In the genomic region with DNA sequence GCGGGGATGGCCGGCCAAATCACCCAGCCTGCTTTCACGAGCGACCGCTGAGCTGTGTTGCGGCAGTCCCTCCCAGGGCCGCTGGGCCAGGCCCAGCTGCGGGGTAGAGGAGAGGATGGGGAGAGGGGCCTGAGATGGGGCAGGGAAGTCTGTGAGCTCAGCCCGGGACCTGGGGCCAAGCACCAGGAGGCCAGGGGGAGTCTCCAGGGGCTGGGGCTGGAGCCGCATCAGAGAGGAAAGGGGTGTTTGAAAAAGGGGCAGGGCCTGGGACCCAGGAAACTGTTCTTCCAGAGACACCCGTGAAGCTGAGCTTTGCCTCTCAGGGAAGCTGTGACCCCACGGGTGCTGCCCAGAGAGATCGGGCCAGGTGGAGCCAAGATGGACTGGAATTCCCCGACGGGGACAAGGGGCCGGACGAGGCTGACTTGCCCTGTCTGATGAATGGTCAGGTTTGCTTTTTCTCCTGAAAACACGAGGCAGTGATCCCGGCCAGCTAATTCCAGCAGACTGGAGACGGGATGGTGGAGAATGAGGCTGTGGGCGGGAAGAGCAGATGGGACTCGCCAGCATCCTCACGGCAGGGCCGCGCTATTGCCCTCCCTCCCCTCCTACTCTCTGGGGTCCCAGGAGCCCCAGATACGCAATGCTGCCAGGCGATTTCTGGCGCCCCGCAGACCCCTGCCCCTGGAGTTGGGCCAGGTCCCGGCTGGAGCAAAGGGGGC, we compare ENCODE assay signal across 9 cellular contexts. TPM values are rescaled to one million over a fixed set of nuclear protein-coding genes. Genes with fewer than 3 reads are reported as not detected.
A peak's percentile ranks its signal among the peaks of the same experiment; 100 is the strongest.
DNase-seq lines count a peak whose midpoint lies in the region; ATAC-seq, FAIRE-seq and TF ChIP-seq lines count a peak whose summit lies in the region.
"Had no signal": no experiment of that assay in that cellular context is flagged by ENCODE, and none has a peak within 500 bp of the region (broad histone marks: within the 10 kb centered on the region; RNA-seq: fewer than 3 reads in every experiment).

No MANE protein-coding gene starts in this region.

- H3K27me3 ChIP-seq in BLaER1 treated with 17β-estradiol and CSF1 and Interleukin-3, amounts not matched to agents 10 nM and 100 nM = peaks cover 0 to 27% (median 11%) of the 10 kb centered on the region in 11 experiments; a peak in 14 of 22 replicates
- no peaks in the 10 kb centered on the region for H3K27me3 ChIP-seq in pancreas

- FAIRE-seq in pancreas (lab: Jason Lieb, UNC) = no peak
- no peak for FAIRE-seq in GM12892 (lab: Jason Lieb, UNC)

- intact Hi-C loops in pancreas (cut with DNase I) = no loop called here

- CTCF ChIA-PET in RWPE1 (lab: Yijun Ruan, JAX) = interaction anchor here (1.0 kb wide), 1 partner anchor 45 kb away, joined by 3 read pairs; no protein-coding TSS in a partner anchor

- no peak for TF ChIP-seq CTCF in RWPE1 (conservative IDR thresholded peaks at IDR 0.05; ENCODE audit: low read depth)
- no peak for TF ChIP-seq CTCF in fibroblast of mammary gland (conservative IDR thresholded peaks at IDR 0.05; ENCODE audit: control insufficient read depth, insufficient read depth, low read depth, low read length)
- TF ChIP-seq CTCF in pancreas (IDR thresholded peaks at IDR 0.05) = no peak

- H3K27ac ChIP-seq in BLaER1 treated with 17β-estradiol and CSF1 and Interleukin-3, amounts not matched to agents 10 nM and 100 nM = peak overlapping the region in 9 of 11 experiments; percentile 31 to 62 (median 51); a peak in 16 of 22 replicates
- H3K27ac ChIP-seq in RWPE1 (peak overlapping the region; percentile 98), pancreas (peak overlapping the region; percentile 85 to 90 (median 88))
- H3K27ac ChIP-seq: HL-60 had no signal

- peak overlapping the region; percentile 47 to 88 (median 66) for H3K4me2 ChIP-seq in BLaER1 treated with 17β-estradiol and CSF1 and Interleukin-3, amounts not matched to agents 10 nM and 100 nM

- H3K36me3 ChIP-seq in BLaER1 treated with 17β-estradiol and CSF1 and Interleukin-3, amounts not matched to agents 10 nM and 100 nM = no peaks in the 10 kb centered on the region
- H3K36me3 ChIP-seq in pancreas = no peaks in the 10 kb centered on the region

- peak overlapping the region in 8 of 11 experiments; percentile 2 to 47 (median 27); a peak in 7 of 22 replicates for H3K9ac ChIP-seq in BLaER1 treated with 17β-estradiol and CSF1 and Interleukin-3, amounts not matched to agents 10 nM and 100 nM

- WGBS in pancreas, 2 donors = 38 to 39% methylated on average over 30 of the region's 30 CpGs

- peaks cover 25 to 64% (median 60%) of the 10 kb centered on the region in 10 experiments for H3K4me1 ChIP-seq in BLaER1 treated with 17β-estradiol and CSF1 and Interleukin-3, amounts not matched to agents 10 nM and 100 nM
- H3K4me1 ChIP-seq in pancreas = peaks cover 0 to 3% (median 0%) of the 10 kb centered on the region in 3 donors

- peaks cover 0 to 9% (median 0%) of the 10 kb centered on the region in 11 experiments; a peak in 1 of 22 replicates for H4K20me1 ChIP-seq in BLaER1 treated with 17β-estradiol and CSF1 and Interleukin-3, amounts not matched to agents 10 nM and 100 nM

- TF ChIP-seq POLR2A in GM12892 (IDR thresholded peaks at IDR 0.05; ENCODE audit: low read depth, low read length) = no peak

- DNase-seq in RWPE1 (ENCODE audit: low spot score) = no peak
- peak; percentile 92 for DNase-seq in fibroblast of mammary gland (ENCODE audit: low read depth)
- DNase-seq in pancreas = peak in 4 of 6 donors; percentile 27 to 58 (median 42)
- DNase-seq in CD1c-positive myeloid dendritic cell (ENCODE audit: extremely low spot score) = no peak
- no peak for DNase-seq in GM12892 (ENCODE audit: insufficient read length)
- no peak for DNase-seq in stimulated activated CD4-positive, alpha-beta T cell treated with anti-CD3 and anti-CD28 coated beads, Interleukin-4, amount 100 ng/mL, for 24 hours

- ATAC-seq in pancreas (peak; percentile 38 to 57 (median 52)), GM18868 (IDR thresholded peaks at IDR 0.05; ENCODE audit: unreplicated experiment) (no peak)

- H3K9me3 ChIP-seq in BLaER1 treated with 17β-estradiol and CSF1 and Interleukin-3, amounts not matched to agents 10 nM and 100 nM (replicated peaks in 1 of 11) = no peaks in the 10 kb centered on the region; a peak in 1 of 22 replicates
- H3K9me3 ChIP-seq in pancreas = no peaks in the 10 kb centered on the region

- POLR2A ChIA-PET in RWPE1 (lab: Yijun Ruan, JAX; ENCODE audit: low non-redundant PET) = no interaction called here

- no peak overlapping the region; a peak in 1 of 20 replicates for H3K4me3 ChIP-seq in BLaER1 treated with 17β-estradiol and CSF1 and Interleukin-3, amounts not matched to agents 10 nM and 100 nM
- peak overlapping the region; percentile 0 for H3K4me3 ChIP-seq in fibroblast of mammary gland (ENCODE audit: control insufficient read depth, low read depth, low read length)
- no peak overlapping the region for H3K4me3 ChIP-seq in pancreas

RNA-seq across cellular contexts. Expression of a gene that starts 40.3 kb away (rescaled TPM):
- 10 to 100 TPM; 38.7 to 93.0 (median 62.4) TPM for total RNA-seq in pancreas
- polyA plus RNA-seq in pancreas = 100 to 1,000 TPM; 285 to 301 TPM
- polyA plus RNA-seq in GM12892 (2012; ENCODE audit: missing spikeins) = 0.68 TPM

Comparison
In these comparisons a context has a peak if more than half of its experiments do, and no peak if none do; other contexts are left out.
1. DNase-seq: peak in fibroblast of mammary gland (single experiment) and pancreas (4 of 6); none in RWPE1 (single experiment), CD1c-positive myeloid dendritic cell (single experiment), GM12892 (single experiment) and stimulated activated CD4-positive, alpha-beta T cell treated with anti-CD3 and anti-CD28 coated beads, Interleukin-4, amount 100 ng/mL, for 24 hours (single experiment).
2. Peak in every context shown above with its lines, with median percentiles within 50 percentile points of each other: H3K27ac ChIP-seq.